ENCODE assay signal across 1 cellular context in genomic region chr22:20015971-20016733, GRCh38.
TF ChIP-seq lines count a peak whose summit lies in the region.

No MANE protein-coding gene starts in this region.

TF ChIP-seq in HepG2, 621 proteins besides CTCF, POLR2A, EP300 and RAD21 (continued from another document and continues in another):
- TF ChIP-seq KIAA2018 (CRISPR knock-in tag; IDR thresholded peaks at IDR 0.05; ENCODE audit: borderline replicate concordance), result no peak
- no peak for TF ChIP-seq ZNF512 (CRISPR knock-in tag; IDR thresholded peaks at IDR 0.05)
- TF ChIP-seq SOX6 (IDR thresholded peaks at IDR 0.05), result no peak
- TF ChIP-seq SOX6 (CRISPR knock-in tag; IDR thresholded peaks at IDR 0.05), result no peak; the same call in 1 of the 2 replicates
- TF ChIP-seq ZBTB43 (CRISPR knock-in tag; conservative IDR thresholded peaks at IDR 0.05), result 0 out of 2 replicates have a peak, but pooled peaks have one; percentile 21
- no peak for TF ChIP-seq ELK4 (CRISPR knock-in tag; IDR thresholded peaks at IDR 0.05; ENCODE audit: borderline replicate concordance)
- no peak for TF ChIP-seq ZNF513 (CRISPR knock-in tag; conservative IDR thresholded peaks at IDR 0.05)
- TF ChIP-seq TBL1XR1 (IDR thresholded peaks at IDR 0.05; ENCODE audit: borderline replicate concordance, low read length, partially characterized antibody), result no peak
- TF ChIP-seq THAP11 (CRISPR knock-in tag; IDR thresholded peaks at IDR 0.05), result no peak
- TF ChIP-seq IRF1 (CRISPR knock-in tag; IDR thresholded peaks at IDR 0.05; ENCODE audit: low read depth), result no peak
- TF ChIP-seq ZBTB3 (CRISPR knock-in tag; IDR thresholded peaks at IDR 0.05; ENCODE audit: borderline replicate concordance, low read depth), result no peak
- no peak; the same call in 1 of the 2 replicates for TF ChIP-seq GFI1 (CRISPR knock-in tag; IDR thresholded peaks at IDR 0.05; ENCODE audit: borderline replicate concordance)
- no peak for TF ChIP-seq HIC2 (CRISPR knock-in tag; IDR thresholded peaks at IDR 0.05; ENCODE audit: low read depth)
- 0 out of 2 replicates have a peak, but pooled peaks have one; percentile 29 for TF ChIP-seq ZNF256 (CRISPR knock-in tag; conservative IDR thresholded peaks at IDR 0.05)
- no peak for TF ChIP-seq ZNF44 (CRISPR knock-in tag; IDR thresholded peaks at IDR 0.05)
- 0 out of 2 replicates have a peak, but pooled peaks have one; percentile 2 for TF ChIP-seq MYPOP (CRISPR knock-in tag; IDR thresholded peaks at IDR 0.05)
- no peak for TF ChIP-seq SIX4 (CRISPR knock-in tag; IDR thresholded peaks at IDR 0.05)
- TF ChIP-seq ZC3H4 (CRISPR knock-in tag; IDR thresholded peaks at IDR 0.05; ENCODE audit: borderline replicate concordance), result no peak
- no peak for TF ChIP-seq ZNF557 (CRISPR knock-in tag; IDR thresholded peaks at IDR 0.05)
- TF ChIP-seq ZNF703 (CRISPR knock-in tag; IDR thresholded peaks at IDR 0.05; ENCODE audit: borderline replicate concordance), result no peak
- TF ChIP-seq RXRB (CRISPR knock-in tag; IDR thresholded peaks at IDR 0.05; ENCODE audit: borderline replicate concordance), result no peak
- TF ChIP-seq ELF4 (CRISPR knock-in tag; IDR thresholded peaks at IDR 0.05; ENCODE audit: borderline replicate concordance), result no peak
- no peak for TF ChIP-seq SNRNP70 (IDR thresholded peaks at IDR 0.05; ENCODE audit: low read depth, low read length)
- TF ChIP-seq RFXAP (CRISPR knock-in tag; IDR thresholded peaks at IDR 0.05; ENCODE audit: borderline replicate concordance), result no peak
- no peak for TF ChIP-seq TIGD3 (CRISPR knock-in tag; IDR thresholded peaks at IDR 0.05; ENCODE audit: borderline replicate concordance)
- TF ChIP-seq ONECUT2 (CRISPR knock-in tag; IDR thresholded peaks at IDR 0.05), result no peak
- TF ChIP-seq ZNF605 (CRISPR knock-in tag; IDR thresholded peaks at IDR 0.05), result no peak
- no peak for TF ChIP-seq ZNF101 (CRISPR knock-in tag; IDR thresholded peaks at IDR 0.05; ENCODE audit: borderline replicate concordance, low read depth)
